In the genomic region with DNA sequence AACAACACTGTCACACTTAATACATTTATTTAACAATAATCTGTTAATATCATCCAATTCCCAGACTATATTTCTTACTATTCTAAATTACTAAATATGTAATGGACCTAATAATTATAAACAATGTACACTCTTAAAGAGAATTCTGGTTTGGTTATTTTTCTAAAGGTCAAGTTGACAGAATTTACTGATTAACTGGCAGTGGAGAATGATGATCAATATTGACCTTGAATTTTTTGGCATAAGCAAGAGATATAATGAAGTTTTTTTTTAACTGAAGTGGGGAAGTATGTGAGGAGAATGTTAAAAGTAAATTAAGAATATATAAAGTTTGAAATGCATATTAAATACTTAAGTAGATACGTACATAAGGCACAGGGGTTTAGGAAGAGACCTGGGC, we compare ENCODE assay signal across 27 cellular contexts. TPM values are rescaled to one million over a fixed set of nuclear protein-coding genes. Genes with fewer than 3 reads are reported as not detected.
"Had no signal": no experiment of that assay in that cellular context is flagged by ENCODE, and none has a peak within 500 bp of the region (broad histone marks: within the 10 kb centered on the region; RNA-seq: fewer than 3 reads in every experiment).

No MANE protein-coding gene starts in this region.

- DNase-seq: naive B cell; naive thymus-derived CD8-positive, alpha-beta T cell; nephron progenitor cell; nucleus accumbens; psoas muscle; right cardiac atrium; small intestine; stimulated activated CD4-positive, alpha-beta T cell treated with anti-CD3 and anti-CD28 coated beads, Interleukin-15, amount 100 ng/mL, for 24 hours; stimulated activated CD4-positive, alpha-beta T cell treated with anti-CD3 and anti-CD28 coated beads, Interleukin-2, amount 100 ng/mL, for 24 hours; stimulated activated CD4-positive, alpha-beta T cell treated with anti-CD3 and anti-CD28 coated beads, Interleukin-2, amount 100 ng/mL, for 48 hours; stimulated activated CD4-positive, alpha-beta T cell treated with anti-CD3 and anti-CD28 coated beads, Interleukin-4, amount 100 ng/mL, for 4 hours; stimulated activated CD8-positive, alpha-beta memory T cell treated with anti-CD3 and anti-CD28 coated beads, Interleukin-4, amount 100 ng/mL, for 48 hours; stimulated activated naive CD4-positive, alpha-beta T cell; stimulated activated naive CD8-positive, alpha-beta T cell treated with anti-CD3 and anti-CD28 coated beads, Interleukin-15, amount 100 ng/mL, for 72 hours; stimulated activated naive CD8-positive, alpha-beta T cell treated with anti-CD3 and anti-CD28 coated beads, Interleukin-15, Interleukin-2, amounts not matched to agents 100 U/mL and 50 U/mL, for 24 hours; substantia nigra; testis; tibial artery; transverse colon; upper lobe of right lung; uterus had no signal

- H3K27me3 ChIP-seq: neutrophil, suprapubic skin, testis, tibial artery, transverse colon, upper lobe of right lung, uterus had no signal

- H3K4me3 ChIP-seq: psoas muscle, suprapubic skin, tibial artery, transverse colon, upper lobe of right lung, uterus had no signal

- FAIRE-seq: small intestine had no signal

- H3K27ac ChIP-seq: neutrophil, parathyroid adenoma, psoas muscle, suprapubic skin, testis, tibial artery, upper lobe of right lung had no signal

- H3K4me1 ChIP-seq: parathyroid adenoma, suprapubic skin, testis, tibial artery, transverse colon, upper lobe of right lung had no signal

- ATAC-seq: naive thymus-derived CD8-positive, alpha-beta T cell; natural killer cell treated with Interleukin-12 subunit alpha and Interleukin-12 subunit beta and Interleukin-15 and Interleukin-18, amount 100 ng/mL, for 72 hours; psoas muscle; right cardiac atrium; sciatic nerve; stimulated activated memory B cell treated with anti-CD40 and anti-IgM and Interleukin-4, amounts not matched to agents 10 μg/mL and 1 μg/mL and 100 μg/mL, for 72 hours; stimulated activated naive CD8-positive, alpha-beta T cell treated with anti-CD3 and anti-CD28 coated beads, Interleukin-15, amount 100 ng/mL, for 72 hours; stimulated activated naive CD8-positive, alpha-beta T cell treated with anti-CD3 and anti-CD28 coated beads, Interleukin-15, Interleukin-2, amounts not matched to agents 100 U/mL and 50 U/mL, for 24 hours; upper lobe of right lung had no signal

- H3K9me3 ChIP-seq: neutrophil, psoas muscle, suprapubic skin, testis, tibial artery, transverse colon, upper lobe of right lung, uterus had no signal

- H3K36me3 ChIP-seq: neutrophil, suprapubic skin, tibial artery, transverse colon, upper lobe of right lung, uterus had no signal

RNA-seq across cellular contexts. Expression of gene BCHE, which starts 33.8 kb away (rescaled TPM):
- total RNA-seq: naive thymus-derived CD8-positive, alpha-beta T cell; natural killer cell treated with Interleukin-12 subunit alpha and Interleukin-12 subunit beta and Interleukin-15 and Interleukin-18, amount 100 ng/mL, for 72 hours had no signal
- polyA plus RNA-seq: naive thymus-derived CD8-positive, alpha-beta T cell had no signal
